ENCODE assay signal across 9 cellular contexts in the genomic region with DNA sequence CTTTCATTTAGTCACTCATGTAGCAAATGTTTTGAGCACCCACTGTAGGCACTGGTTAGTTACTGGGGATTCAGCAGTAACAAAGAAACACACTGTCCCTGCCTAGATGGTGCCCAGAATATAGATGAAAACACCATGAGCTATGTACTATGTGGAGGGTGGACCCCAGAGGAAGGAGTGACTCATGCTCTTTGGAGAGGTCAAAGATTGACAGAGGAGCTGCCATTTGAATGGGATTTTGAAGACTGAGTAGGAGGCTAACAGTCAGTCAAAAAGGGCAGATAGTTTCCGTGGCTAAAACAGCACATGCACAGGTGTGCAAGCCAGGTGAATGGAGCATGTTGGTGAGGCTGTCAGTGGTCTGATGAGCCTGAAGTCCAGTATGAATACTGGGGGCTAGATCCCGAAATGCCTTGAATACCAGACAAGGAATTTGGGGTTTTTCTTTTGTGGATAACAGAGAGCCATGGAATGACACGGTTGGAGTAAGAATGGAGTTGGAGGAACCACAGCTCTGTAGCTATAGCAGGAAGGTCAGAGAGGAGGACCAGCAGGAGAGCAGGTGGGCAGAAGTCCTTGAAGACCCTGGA. TPM values are rescaled to one million over a fixed set of nuclear protein-coding genes. Genes with fewer than 3 reads are reported as not detected.
A peak's percentile ranks its signal among the peaks of the same experiment; 100 is the strongest.
DNase-seq lines count a peak whose midpoint lies in the region; ATAC-seq and TF ChIP-seq lines count a peak whose summit lies in the region.
"Had no signal": no experiment of that assay in that cellular context is flagged by ENCODE, and none has a peak within 500 bp of the region (broad histone marks: within the 10 kb centered on the region; RNA-seq: fewer than 3 reads in every experiment).

No MANE protein-coding gene starts in this region.

- no peak overlapping the region for H3K4me3 ChIP-seq in mammary epithelial cell (replicated peaks in 1 of 3; ENCODE audit: insufficient read depth in 1 of 3, low read depth in 2 of 3, low read length in 3 of 3)
- H3K4me3 ChIP-seq in breast epithelium: no peak overlapping the region
- H3K4me3 ChIP-seq in osteoblast (ENCODE audit: insufficient read depth, low read length): no peak overlapping the region

- in situ Hi-C loops in mammary epithelial cell (cut with MboI; ENCODE audit: low sequenced_read_pairs in 2 of 2): no loop called here

- no peak overlapping the region for H3K9ac ChIP-seq in mammary epithelial cell (ENCODE audit: insufficient read depth, low read length)

- peak; percentile 31 for ATAC-seq in HG03442 (IDR thresholded peaks at IDR 0.05; ENCODE audit: unreplicated experiment)
- ATAC-seq in activated T-helper 17 cell treated with anti-CD3 and anti-CD28 coated beads, Interleukin-2, amount 50 U/mL, for 72 hours (replicated peaks): peak; percentile 65

- no peak for TF ChIP-seq CTCF in mammary epithelial cell (conservative IDR thresholded peaks at IDR 0.05 in 1 of 2, IDR thresholded peaks at IDR 0.05 in 1 of 2; ENCODE audit: extremely low read depth in 1 of 2, insufficient read depth in 1 of 2, low read depth in 1 of 2, low read length in 2 of 2)
- no peak for TF ChIP-seq CTCF in breast epithelium (IDR thresholded peaks at IDR 0.05)
- TF ChIP-seq CTCF in osteoblast (IDR thresholded peaks at IDR 0.05; ENCODE audit: extremely low read depth, low read depth, low read length): no peak

- CTCF ChIA-PET in mammary epithelial cell (lab: Charles Lee; ENCODE audit: low non-redundant PET): no interaction called here

- no peaks in the 10 kb centered on the region for H4K20me1 ChIP-seq in mammary epithelial cell (ENCODE audit: insufficient read depth, low read length)
- H4K20me1 ChIP-seq in osteoblast (ENCODE audit: insufficient read depth, low read length): no peaks in the 10 kb centered on the region

- no peak for TF ChIP-seq POLR2A in breast epithelium (IDR thresholded peaks at IDR 0.05)

- peaks cover under 1% of the 10 kb centered on the region for H3K9me3 Mint-ChIP-seq in activated T-helper 17 cell treated with anti-CD3 and anti-CD28 coated beads, Interleukin-2, amount 50 U/mL, for 72 hours

- peak overlapping the region; percentile 99 for H3K4me3 Mint-ChIP-seq in activated T-helper 17 cell treated with anti-CD3 and anti-CD28 coated beads, Interleukin-2, amount 50 U/mL, for 72 hours

- H3K27ac ChIP-seq in mammary epithelial cell (ENCODE audit: insufficient read depth, low read depth, low read length) (no peak overlapping the region), breast epithelium (no peak overlapping the region), osteoblast (ENCODE audit: low read depth, low read length) (no peak overlapping the region)

- dilution Hi-C loops in mammary epithelial cell (cut with HindIII; ENCODE audit: low sequenced_read_pairs): no loop called here

- no peaks in the 10 kb centered on the region for H3K27me3 Mint-ChIP-seq in activated T-helper 17 cell treated with anti-CD3 and anti-CD28 coated beads, Interleukin-2, amount 50 U/mL, for 72 hours

- peaks cover 48% of the 10 kb centered on the region for H3K4me1 Mint-ChIP-seq in activated T-helper 17 cell treated with anti-CD3 and anti-CD28 coated beads, Interleukin-2, amount 50 U/mL, for 72 hours

- no peaks in the 10 kb centered on the region for H3K27me3 ChIP-seq in mammary epithelial cell (ENCODE audit: insufficient read depth, low read length)
- H3K27me3 ChIP-seq in breast epithelium: peaks cover 0 to 13% of the 10 kb centered on the region in 2 donors
- no peaks in the 10 kb centered on the region for H3K27me3 ChIP-seq in osteoblast (ENCODE audit: insufficient read depth, low read length)

- H2AFZ ChIP-seq in mammary epithelial cell (ENCODE audit: low read depth, low read length) (peak overlapping the region; percentile 72), osteoblast (ENCODE audit: low read length) (no peak overlapping the region)

- H3K79me2 ChIP-seq in mammary epithelial cell (ENCODE audit: insufficient read depth, low read length) (no peaks in the 10 kb centered on the region), osteoblast (ENCODE audit: insufficient read depth, low read length) (no peaks in the 10 kb centered on the region)

- intact Hi-C loops in mammary epithelial cell (cut with micrococcal nuclease): no loop called here
- intact Hi-C loops in breast epithelium (cut with DNase I; ENCODE audit: low total_unique reads): no loop called here

- H3K4me1 ChIP-seq in mammary epithelial cell (ENCODE audit: insufficient read depth, low read length) (peaks cover 14% of the 10 kb centered on the region), breast epithelium (no peaks in the 10 kb centered on the region), osteoblast (ENCODE audit: insufficient read depth, low read length) (peaks cover 14% of the 10 kb centered on the region)

- H3K36me3 Mint-ChIP-seq in activated T-helper 17 cell treated with anti-CD3 and anti-CD28 coated beads, Interleukin-2, amount 50 U/mL, for 72 hours (ENCODE audit: low read depth): peaks cover 100% of the 10 kb centered on the region

- H3K4me2 ChIP-seq in mammary epithelial cell (ENCODE audit: insufficient read depth, low read depth, low read length): no peak overlapping the region
- H3K4me2 ChIP-seq in osteoblast (ENCODE audit: insufficient read depth, low read length): peak overlapping the region; percentile 18

- H3K9me3 ChIP-seq in mammary epithelial cell (replicated peaks; ENCODE audit: insufficient read depth, low read length) (no peaks in the 10 kb centered on the region), breast epithelium (peaks cover 0 to 13% of the 10 kb centered on the region in 2 donors), osteoblast (ENCODE audit: low read depth, low read length) (no peaks in the 10 kb centered on the region)

- no TSS peak for BruUV-seq in mammary epithelial cell (replicated peaks; lab: Mats Ljungman, UMichigan)

- WGBS in mammary epithelial cell (ENCODE audit: low coverage, missing lambda C conversion rate): 74% methylated on average over 3 of the region's 3 CpGs

- H3K27ac Mint-ChIP-seq in activated T-helper 17 cell treated with anti-CD3 and anti-CD28 coated beads, Interleukin-2, amount 50 U/mL, for 72 hours: peak overlapping the region; percentile 100

- H3K36me3 ChIP-seq in mammary epithelial cell (ENCODE audit: insufficient read depth, low read length) (no peaks in the 10 kb centered on the region), breast epithelium (no peaks in the 10 kb centered on the region), osteoblast (ENCODE audit: insufficient read depth, low read length) (no peaks in the 10 kb centered on the region)

- DNase-seq in mammary epithelial cell: peak; percentile 65
- no peak for DNase-seq in breast epithelium (ENCODE audit: low spot score in 2 of 2)
- peak; percentile 86 for DNase-seq in osteoblast (ENCODE audit: insufficient read length, low spot score, missing footprints)
- DNase-seq in hippocampal formation (lab: John Stamatoyannopoulos, UW): no peak
- DNase-seq in NOMO-1 treated with DMSO at 0.1 percent for 48 hours (lab: John Stamatoyannopoulos, UW; ENCODE audit: unreplicated experiment): no peak
- no peak for DNase-seq in NCI-H2081 (lab: John Stamatoyannopoulos, UW)
- DNase-seq: DND-41 had no signal

RNA-seq across cellular contexts. Expression of a gene that starts 6.1 kb away (rescaled TPM):
- under 1 TPM; 0.17 to 0.64 TPM for total RNA-seq in mammary epithelial cell
- polyA plus RNA-seq in mammary epithelial cell: 5.4 TPM
- polyA minus RNA-seq in mammary epithelial cell: 11.3 TPM
- under 1 TPM in 2 of 3 donors, not detected in 1; 0.16 to 0.33 TPM for total RNA-seq in breast epithelium
- 10 to 100 TPM; 41.8 to 53.6 TPM for total RNA-seq in activated T-helper 17 cell treated with anti-CD3 and anti-CD28 coated beads, Interleukin-2, amount 50 U/mL, for 72 hours
- 10.1 and 13.8 TPM in 2 replicates for total RNA-seq in osteoblast

Comparison
In these comparisons a context has a peak if more than half of its experiments do, and no peak if none do; other contexts are left out.
1. DNase-seq: peak in mammary epithelial cell (single experiment) and osteoblast (single experiment); none in breast epithelium (0 of 2), hippocampal formation (0 of 2), NOMO-1 treated with DMSO at 0.1 percent for 48 hours (single experiment) and NCI-H2081 (0 of 2).